In genomic region chr15:25556136-25556535, GRCh38 we compare ENCODE assay signal across 1 cellular context.
TF ChIP-seq lines count a peak whose summit lies in the region.

No MANE protein-coding gene starts in this region.

TF ChIP-seq in H1, 55 proteins besides CTCF, POLR2A, EP300 and RAD21:
- 0 out of 2 replicates have a peak, but pooled peaks have one; percentile 34 for TF ChIP-seq KDM1A (IDR thresholded peaks at IDR 0.05; ENCODE audit: borderline replicate concordance, low read length)
- no peak for TF ChIP-seq TCF12 (IDR thresholded peaks at IDR 0.05; ENCODE audit: low read depth, low read length)
